7 cellular contexts compared by ENCODE assay signal in the genomic region with DNA sequence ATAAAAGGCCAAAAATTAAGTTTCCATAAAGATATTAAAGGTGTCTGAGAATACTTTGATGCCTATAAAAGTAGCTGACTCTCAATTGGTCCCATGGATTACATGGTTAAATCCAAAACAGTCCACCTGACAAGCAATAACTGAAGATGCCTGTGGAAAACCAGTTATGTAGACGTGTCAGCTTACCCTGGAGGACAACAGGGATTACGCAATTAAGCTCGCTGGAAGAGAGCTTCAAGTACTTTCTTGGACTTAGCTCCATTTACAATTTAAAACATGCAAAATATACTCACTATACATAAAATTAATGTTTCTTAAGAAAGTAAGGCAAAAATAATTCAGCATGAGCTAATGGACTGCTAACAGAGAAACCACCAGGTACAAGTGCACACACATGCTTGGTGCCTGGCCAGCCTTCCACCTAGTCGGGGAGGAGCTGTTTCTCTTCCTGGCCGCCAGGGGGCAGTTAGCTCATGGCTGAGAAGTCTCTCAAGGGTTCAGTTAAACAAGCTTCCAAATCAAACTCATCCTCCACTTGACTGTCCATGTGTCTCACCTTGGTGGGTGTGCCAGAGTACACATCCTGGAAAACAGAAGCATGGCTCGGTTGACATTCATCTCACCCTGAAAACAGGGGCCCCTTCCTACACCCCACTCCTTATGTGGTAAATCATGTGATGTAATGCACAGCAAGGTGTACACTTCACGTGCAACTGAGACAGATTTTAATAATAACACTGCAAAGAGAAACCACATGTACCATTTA. TPM values are rescaled to one million over a fixed set of nuclear protein-coding genes. Genes with fewer than 3 reads are reported as not detected.
DNase-seq lines count a peak whose midpoint lies in the region; ATAC-seq and TF ChIP-seq lines count a peak whose summit lies in the region.

No MANE protein-coding gene starts in this region.

- H3K9me3 Mint-ChIP-seq in mesothelial cell of epicardium: no peaks in the 10 kb centered on the region

- peaks cover 29% of the 10 kb centered on the region for H3K36me3 Mint-ChIP-seq in mesothelial cell of epicardium

- ATAC-seq in GM18508 (IDR thresholded peaks at IDR 0.05; ENCODE audit: insufficient read depth, unreplicated experiment): peak; percentile 40
- ATAC-seq in HG03378 (IDR thresholded peaks at IDR 0.05; ENCODE audit: unreplicated experiment): peak; percentile 84

- DNase-seq in NCI-H774 (lab: John Stamatoyannopoulos, UW) (peak; percentile 57), ecto neural progenitor cell (ENCODE audit: low spot score) (peak; percentile 77), mesothelial cell of epicardium (ENCODE audit: low spot score in 2 of 2, unreplicated experiment in 2 of 2) (peak; percentile 70 to 82)
- peak; percentile 38 to 72 for DNase-seq in activated CD4-positive, alpha-beta T cell treated with anti-CD3 and anti-CD28 coated beads, Interleukin-2, amount 50 U/mL, for 24 hours (ENCODE audit: low read depth in 1 of 2, low spot score in 1 of 2)
- DNase-seq in stimulated activated CD8-positive, alpha-beta memory T cell treated with anti-CD3 and anti-CD28 coated beads, Interleukin-2, amount 100 ng/mL, for 48 hours (ENCODE audit: low read depth in 2 of 2): peak; percentile 52 to 60

- peak overlapping the region; percentile 69 for H3K27ac Mint-ChIP-seq in mesothelial cell of epicardium

- no peaks in the 10 kb centered on the region for H3K4me1 Mint-ChIP-seq in mesothelial cell of epicardium

- no peaks in the 10 kb centered on the region for H3K27me3 Mint-ChIP-seq in mesothelial cell of epicardium (ENCODE audit: low read depth)

- TF ChIP-seq CTCF in mesothelial cell of epicardium (IDR thresholded peaks at IDR 0.05; ENCODE audit: unreplicated experiment): peak; percentile 93

- no peak overlapping the region for H3K4me3 Mint-ChIP-seq in mesothelial cell of epicardium

RNA-seq across cellular contexts. Expression of gene FAM53A, which starts 9.2 kb away (rescaled TPM):
- total RNA-seq in mesothelial cell of epicardium: 7.2 to 10.5 TPM (median 7.6 TPM) in 3 replicates

RNA-seq across cellular contexts. Expression of gene SLBP, which starts 18.8 kb away (rescaled TPM):
- total RNA-seq in mesothelial cell of epicardium: 45.8 to 50.6 TPM (median 49.8 TPM) in 3 replicates

RNA-seq across cellular contexts. Expression of gene TMEM129, which starts 27.8 kb away (rescaled TPM):
- total RNA-seq in mesothelial cell of epicardium: 36.0 to 37.8 TPM (median 37.3 TPM) in 3 replicates

RNA-seq across cellular contexts. Expression of gene TACC3, which starts 28.0 kb away (rescaled TPM):
- total RNA-seq in mesothelial cell of epicardium: 38.9 to 45.3 TPM (median 44.4 TPM) in 3 replicates

Comparison
In these comparisons a context has a peak if more than half of its experiments do, and no peak if none do; other contexts are left out.
1. Peak in every context shown above with its lines: DNase-seq and ATAC-seq.